8 cellular contexts compared by ENCODE assay signal in the genomic region with DNA sequence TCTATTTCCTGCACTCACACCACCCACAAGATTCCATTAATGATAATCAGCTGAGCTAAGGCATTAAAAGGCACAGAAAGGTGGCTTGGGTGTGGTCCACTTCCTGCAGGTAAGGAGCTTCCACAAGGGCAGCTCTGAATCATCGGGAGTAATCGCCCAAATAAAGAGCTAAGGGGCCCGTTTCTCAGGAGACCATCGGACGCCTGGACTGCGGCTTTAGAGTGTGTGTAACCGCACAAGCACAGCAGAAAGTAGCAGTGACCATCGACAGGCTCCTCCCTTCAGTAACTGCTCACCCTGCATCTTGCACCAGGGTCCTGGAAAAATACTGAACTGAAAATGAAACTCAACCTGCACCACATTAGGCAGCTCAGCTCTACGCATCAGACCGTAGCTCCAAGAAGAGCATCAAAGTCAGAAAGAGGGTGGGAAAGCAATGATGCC. TPM values are rescaled to one million over a fixed set of nuclear protein-coding genes. Genes with fewer than 3 reads are reported as not detected.
DNase-seq lines count a peak whose midpoint lies in the region; ATAC-seq, FAIRE-seq and TF ChIP-seq lines count a peak whose summit lies in the region.

No MANE protein-coding gene starts in this region.

- H3K4me2 ChIP-seq in H1 (ENCODE audit: insufficient read depth in 1 of 2, low read depth in 2 of 2, low read length in 2 of 2): peak overlapping the region; percentile 11 to 12; a peak in 3 of 4 replicates
- H3K4me2 ChIP-seq in neuronal stem cell (ENCODE audit: insufficient read depth, low read length, poor library complexity, severe bottlenecking): no peak overlapping the region

- no peak for TF ChIP-seq RAD21 in H1 (IDR thresholded peaks at IDR 0.05 in 1 of 2, conservative IDR thresholded peaks at IDR 0.05 in 1 of 2; ENCODE audit: low read depth in 2 of 2, low read length in 2 of 2)

- peak; percentile 85 for ATAC-seq in GM19395 (IDR thresholded peaks at IDR 0.05; ENCODE audit: unreplicated experiment)
- ATAC-seq in HG03342 (IDR thresholded peaks at IDR 0.05; ENCODE audit: unreplicated experiment): peak; percentile 82

- H3K27ac ChIP-seq in H1 (ENCODE audit: low read depth, low read length) (no peak overlapping the region), neuronal stem cell (replicated peaks; ENCODE audit: low read length) (peak overlapping the region; percentile 25)

- no peak overlapping the region for H2AFZ ChIP-seq in H1 (ENCODE audit: low read length)
- H2AFZ ChIP-seq in neuronal stem cell (ENCODE audit: low read length): no peak overlapping the region

- H3K27me3 ChIP-seq in H1 (replicated peaks in 1 of 4; ENCODE audit: control insufficient read depth in 3 of 4, extremely low read depth in 1 of 4, insufficient read depth in 3 of 4, low read length in 3 of 4): no peaks in the 10 kb centered on the region
- no peaks in the 10 kb centered on the region for H3K27me3 ChIP-seq in neuronal stem cell (ENCODE audit: control insufficient read depth in 3 of 3, insufficient read depth in 3 of 3, low read depth in 1 of 3, low read length in 3 of 3)

- in situ Hi-C loops in Caki2 (cut with HindIII; ENCODE audit: low pct_unique_long_range_greater_than_20kb, low sequenced_read_pairs): no loop called here

- H3K4me3 ChIP-seq in H1 (ENCODE audit: extremely low read depth in 1 of 4, insufficient read depth in 2 of 4, low read depth in 3 of 4, low read length in 4 of 4) (no peak overlapping the region), neuronal stem cell (ENCODE audit: low read length in 2 of 2) (no peak overlapping the region)

- H4K91ac ChIP-seq in H1 (replicated peaks; ENCODE audit: insufficient read length, low read length) (no peak overlapping the region), neuronal stem cell (ENCODE audit: low read depth, low read length, poor library complexity) (no peak overlapping the region)

- no peak for TF ChIP-seq EP300 in H1 (IDR thresholded peaks at IDR 0.05; ENCODE audit: borderline replicate concordance in 1 of 2, low read depth in 2 of 2, low read length in 2 of 2)

- H3K9me3 ChIP-seq in H1 (ENCODE audit: insufficient read depth in 2 of 2, low read depth in 1 of 2, low read length in 1 of 2) (no peaks in the 10 kb centered on the region), neuronal stem cell (replicated peaks in 1 of 2; ENCODE audit: control insufficient read depth in 2 of 2, insufficient read depth in 1 of 2, low read depth in 1 of 2, low read length in 2 of 2) (peaks cover 1 to 14% of the 10 kb centered on the region in 2 donors)

- no peak overlapping the region for H3K23ac ChIP-seq in H1 (ENCODE audit: insufficient read length)
- no peak overlapping the region for H3K23ac ChIP-seq in neuronal stem cell (ENCODE audit: low read depth, low read length, poor library complexity)

- peaks cover 29% of the 10 kb centered on the region for H3K79me1 ChIP-seq in H1 (ENCODE audit: low read depth, low read length)
- H3K79me1 ChIP-seq in neuronal stem cell (ENCODE audit: low read depth, low read length): peaks cover 15% of the 10 kb centered on the region

- H3K36me3 ChIP-seq in H1 (ENCODE audit: control insufficient read depth in 2 of 4, insufficient read depth in 4 of 4, low read length in 3 of 4) (no peaks in the 10 kb centered on the region; a peak in 1 of 8 replicates), neuronal stem cell (replicated peaks in 1 of 2; ENCODE audit: control insufficient read depth in 2 of 2, insufficient read depth in 2 of 2, low read length in 2 of 2) (peaks cover 0 to 40% of the 10 kb centered on the region in 2 donors)

- H2BK120ac ChIP-seq in H1 (replicated peaks; ENCODE audit: low read depth, low read length) (no peak overlapping the region), neuronal stem cell (ENCODE audit: low read depth, low read length) (no peak overlapping the region)

- peaks cover 27 to 31% of the 10 kb centered on the region in 2 experiments for H4K20me1 ChIP-seq in H1 (replicated peaks in 1 of 2; ENCODE audit: control insufficient read depth in 1 of 2, insufficient read depth in 2 of 2, low read length in 2 of 2)

- TF ChIP-seq POLR2A in H1 (IDR thresholded peaks at IDR 0.05; ENCODE audit: control extremely low read depth in 1 of 2, low read depth in 2 of 2, low read length in 2 of 2): no peak

- H2BK12ac ChIP-seq in H1 (ENCODE audit: low read depth, low read length) (no peak overlapping the region), neuronal stem cell (ENCODE audit: low read length) (no peak overlapping the region)

- 86% methylated on average over 10 of the region's 10 CpGs; no CpG with 5 or more reads in 1 of the 2 experiments for WGBS in H1 (ENCODE audit: extremely low coverage in 1 of 2, insufficient coverage in 1 of 2, insufficient read length in 1 of 2, insufficient replicate concordance in 2 of 2, low coverage in 1 of 2, low lambda C conversion rate in 2 of 2, missing lambda C conversion rate in 1 of 2), 2 experiments
- WGBS in neuronal stem cell (ENCODE audit: extremely low coverage in 2 of 2, insufficient read length in 2 of 2, insufficient replicate concordance in 1 of 2), 2 donors: no CpG with 5 or more reads among the region's 10 CpGs

- no peak overlapping the region for H2BK20ac ChIP-seq in H1 (ENCODE audit: low read length)

- peak; percentile 79 for DNase-seq in Caki2 (ENCODE audit: low read depth)
- DNase-seq in SW480 (ENCODE audit: low spot score): peak; percentile 96
- no peak for DNase-seq in H1 (ENCODE audit: low read depth in 1 of 2, low spot score in 2 of 2)
- no peak for DNase-seq in neuronal stem cell (ENCODE audit: low spot score)
- DNase-seq in SK-N-DZ (ENCODE audit: low spot score): no peak
- DNase-seq in DMS53 treated with DMSO at 0.1 percent for 48 hours (lab: John Stamatoyannopoulos, UW; ENCODE audit: unreplicated experiment): no peak

- H2BK15ac ChIP-seq in H1 (ENCODE audit: low read length) (no peak overlapping the region), neuronal stem cell (ENCODE audit: low read length) (no peak overlapping the region)

- H3K23me2 ChIP-seq in H1 (ENCODE audit: low read depth, low read length): no peaks in the 10 kb centered on the region; the same call in 1 of the 2 replicates

- H3K4me1 ChIP-seq in H1 (replicated peaks in 1 of 4; ENCODE audit: control insufficient read depth in 3 of 4, insufficient read depth in 4 of 4, low read length in 3 of 4) (peaks cover 6 to 34% (median 22%) of the 10 kb centered on the region in 4 experiments), neuronal stem cell (ENCODE audit: control insufficient read depth in 2 of 2, insufficient read depth in 1 of 2, low read depth in 1 of 2, low read length in 2 of 2) (peaks cover 7 to 24% of the 10 kb centered on the region in 2 donors)

- H3K18ac ChIP-seq in H1 (ENCODE audit: extremely low read depth, low read length): no peak overlapping the region
- H3K18ac ChIP-seq in neuronal stem cell (ENCODE audit: low read length): no peak overlapping the region

- H2AK5ac ChIP-seq in H1 (ENCODE audit: low read depth, low read length): no peak overlapping the region
- no peak overlapping the region for H2AK5ac ChIP-seq in neuronal stem cell (ENCODE audit: low read depth, low read length)

- H4K8ac ChIP-seq in H1 (ENCODE audit: extremely low read depth, insufficient read depth, low read length) (no peak overlapping the region), neuronal stem cell (ENCODE audit: low read depth, low read length) (no peak overlapping the region)

- POLR2A ChIA-PET in H1 (lab: Charles Lee; ENCODE audit: partially characterized antibody): interaction anchor here (1.0 to 2.2 kb wide), 3 partner anchors 27 to 86 kb away, joined by 3 to 11 read pairs (median 3); no protein-coding TSS in a partner anchor

- H3K56ac ChIP-seq in H1 (replicated peaks; ENCODE audit: insufficient read length, low read depth, low read length): no peak overlapping the region

- FAIRE-seq in H1 (lab: Jason Lieb, UNC): no peak

- H3K14ac ChIP-seq in H1 (ENCODE audit: insufficient read length) (no peak overlapping the region), neuronal stem cell (ENCODE audit: low read length) (no peak overlapping the region)

- H2BK5ac ChIP-seq in H1 (ENCODE audit: low read depth, low read length): peak overlapping the region; percentile 28; the same call in 1 of the 2 replicates
- H2BK5ac ChIP-seq in neuronal stem cell (ENCODE audit: low read length): no peak overlapping the region

- CTCF ChIA-PET in H1 (lab: Charles Lee; ENCODE audit: partially characterized antibody): interaction anchor here (0.8 to 2.7 kb wide), 8 partner anchors 12 to 87 kb away, joined by 3 to 15 read pairs (median 4); no protein-coding TSS in a partner anchor

- no peak overlapping the region for H3K9ac ChIP-seq in H1 (replicated peaks in 1 of 4; ENCODE audit: extremely low read depth in 1 of 4, low read depth in 3 of 4, low read length in 3 of 4)
- no peak overlapping the region for H3K9ac ChIP-seq in neuronal stem cell (ENCODE audit: low read depth, low read length, poor library complexity)

- no peak overlapping the region for H4K5ac ChIP-seq in H1 (ENCODE audit: insufficient read length, low read depth, low read length)

- peaks cover 56 to 100% of the 10 kb centered on the region in 2 experiments for H3K79me2 ChIP-seq in H1 (ENCODE audit: control insufficient read depth in 1 of 2, insufficient read depth in 2 of 2, low read length in 2 of 2)

- TF ChIP-seq CTCF in H1 (IDR thresholded peaks at IDR 0.05; ENCODE audit: control extremely low read depth in 1 of 3, insufficient read depth in 1 of 3, low read depth in 1 of 3, low read length in 3 of 3): no peak

- H3K4ac ChIP-seq in H1 (replicated peaks; ENCODE audit: insufficient read length, low read depth, low read length) (no peak overlapping the region), neuronal stem cell (ENCODE audit: low read length) (no peak overlapping the region)

TF ChIP-seq in H1, 55 proteins besides CTCF, POLR2A, EP300 and RAD21 (continues in another document):
- TF ChIP-seq SAP30 (IDR thresholded peaks at IDR 0.05; ENCODE audit: insufficient read depth, insufficient replicate concordance, low read length) (no peak), BCL11A (IDR thresholded peaks at IDR 0.05; ENCODE audit: low read depth in 2 of 2, low read length in 2 of 2) (no peak)

RNA-seq across cellular contexts. Expression of a gene that starts 6.0 kb away (rescaled TPM):
- total RNA-seq in Caki2 (2014; rRNA removed; shearing (Covaris generic); ENCODE audit: low replicate concordance): 50.7 and 94.3 TPM in 2 replicates
- 142 and 143 TPM in 2 replicates for total RNA-seq in H1 (2021; fragmentation: NEBNext Ultra II Directional; extraction: Animal tissue kit (Norgen Biotek cat#: 25700))
- polyA plus RNA-seq in H1 (2011; rRNA removed): 61.1 and 62.8 TPM in 2 replicates
- 59.9 TPM for polyA plus RNA-seq in H1 (2011; cell fraction: cytosol; rRNA removed)
- polyA plus RNA-seq in H1 (2011; cell fraction: nucleus; rRNA removed): 54.6 TPM
- polyA plus RNA-seq in H1 (2012, experiment 1 of 2): 84.4 to 107 TPM (median 87.3 TPM) in 4 replicates
- 100 TPM for polyA plus RNA-seq in H1 (2012, experiment 2 of 2)
- polyA plus RNA-seq in H1 (2013, experiment 1 of 2): 112 TPM
- 113 TPM for polyA plus RNA-seq in H1 (2013, experiment 2 of 2)
- polyA minus RNA-seq in H1 (2011; rRNA and poly(A)+ RNA removed): 32.0 and 40.7 TPM in 2 replicates
- 35.3 TPM for polyA minus RNA-seq in H1 (2011; cell fraction: cytosol; rRNA and poly(A)+ RNA removed)
- 34.1 TPM for polyA minus RNA-seq in H1 (2011; cell fraction: nucleus; rRNA and poly(A)+ RNA removed)
- polyA plus RNA-seq in neuronal stem cell (2013, experiment 1 of 2): 162 TPM
- polyA plus RNA-seq in neuronal stem cell (2013, experiment 2 of 2): 159 TPM
- 61.7 and 68.1 TPM in 2 replicates for polyA plus RNA-seq in SK-N-DZ (2014; cell fraction: cytosol; rRNA removed)
- 36.7 and 43.0 TPM in 2 replicates for polyA plus RNA-seq in SK-N-DZ (2014; cell fraction: nucleus; rRNA removed)

Comparison
In these comparisons a context has a peak if more than half of its experiments do, and no peak if none do; other contexts are left out.
1. DNase-seq: peak in Caki2 (single experiment) and SW480 (single experiment); none in H1 (0 of 2), neuronal stem cell (single experiment), SK-N-DZ (single experiment) and DMS53 treated with DMSO at 0.1 percent for 48 hours (single experiment).